8 cellular contexts compared by ENCODE assay signal in genomic region chr2:105329197-105329554, GRCh38. TPM values are rescaled to one million over a fixed set of nuclear protein-coding genes. Genes with fewer than 3 reads are reported as not detected.
A peak's percentile ranks its signal among the peaks of the same experiment; 100 is the strongest.
DNase-seq lines count a peak whose midpoint lies in the region; ATAC-seq and TF ChIP-seq lines count a peak whose summit lies in the region.

No MANE protein-coding gene starts in this region.

- H4K20me1 ChIP-seq in BLaER1 (peaks cover 40% of the 10 kb centered on the region), GM23248 (ENCODE audit: insufficient read depth) (no peaks in the 10 kb centered on the region), SU-DHL-6 (ENCODE audit: low read depth, low read length) (no peaks in the 10 kb centered on the region)

- TF ChIP-seq CTCF in SU-DHL-6 (IDR thresholded peaks at IDR 0.05; ENCODE audit: insufficient read depth, low read length, poor library complexity, severe bottlenecking) (no peak), endodermal cell (conservative IDR thresholded peaks at IDR 0.05) (no peak)

- H2AFZ ChIP-seq in GM23248 (peak overlapping the region; percentile 90), SU-DHL-6 (ENCODE audit: low read depth, low read length, severe bottlenecking) (peak overlapping the region; percentile 32)

- peak; percentile 23 for DNase-seq in GM23248
- peak; percentile 59 for DNase-seq in endodermal cell
- peak in 2 of 10 donors; percentile 18 to 32 for DNase-seq in naive thymus-derived CD8-positive, alpha-beta T cell
- no peak for DNase-seq in iPS-NIHi11 (ENCODE audit: low spot score)
- no peak for DNase-seq in MV-4-11 (lab: John Stamatoyannopoulos, UW)

- H3K9me2 ChIP-seq in GM23248 (ENCODE audit: insufficient read depth) (no peaks in the 10 kb centered on the region), SU-DHL-6 (replicated peaks; ENCODE audit: insufficient read depth, low read length) (no peaks in the 10 kb centered on the region)

- WGBS in GM23248 (ENCODE audit: low coverage in 1 of 2, low lambda C conversion rate in 2 of 2, missing lambda C conversion rate in 2 of 2), 2 experiments, result 1 to 2% methylated on average over 10 to 17 of the region's 17 CpGs
- WGBS in endodermal cell (ENCODE audit: insufficient coverage in 1 of 2, insufficient read length in 1 of 2), 2 experiments, result 1 to 20% methylated on average over 1 to 14 of the region's 17 CpGs

- H3K4me3 ChIP-seq in BLaER1 (peak overlapping the region; percentile 76), GM23248 (peak overlapping the region; percentile 80), SU-DHL-6 (ENCODE audit: insufficient read depth, low read length, poor library complexity, severe bottlenecking) (peak overlapping the region; percentile 73), endodermal cell (ENCODE audit: low read length) (peak overlapping the region; percentile 90)

- H3K27me3 Mint-ChIP-seq in endodermal cell (ENCODE audit: insufficient read depth), result no peaks in the 10 kb centered on the region
- no peaks in the 10 kb centered on the region for H3K27me3 Mint-ChIP-seq in naive thymus-derived CD8-positive, alpha-beta T cell

- H3K27ac Mint-ChIP-seq in endodermal cell, result peak overlapping the region; percentile 78
- H3K27ac Mint-ChIP-seq in naive thymus-derived CD8-positive, alpha-beta T cell, result peak overlapping the region; percentile 90 to 99 (median 96)

- peak; percentile 33 to 38 for ATAC-seq in naive thymus-derived CD8-positive, alpha-beta T cell
- no peak for ATAC-seq in GM21367 (IDR thresholded peaks at IDR 0.05; ENCODE audit: unreplicated experiment)

- H3K4me1 Mint-ChIP-seq in endodermal cell, result peaks cover 22% of the 10 kb centered on the region
- H3K4me1 Mint-ChIP-seq in naive thymus-derived CD8-positive, alpha-beta T cell, result peaks cover 26 to 56% (median 52%) of the 10 kb centered on the region in 4 donors

- peak overlapping the region; percentile 77 for H3K4me3 Mint-ChIP-seq in endodermal cell
- peak overlapping the region; percentile 81 to 97 (median 92) for H3K4me3 Mint-ChIP-seq in naive thymus-derived CD8-positive, alpha-beta T cell

- POLR2A ChIA-PET in naive thymus-derived CD8-positive, alpha-beta T cell (lab: Charles Lee), result interaction anchor here (0.6 to 2.9 kb wide), 2 partner anchors 9 to 237 kb away, joined by 5 to 22 read pairs; partner anchors contain the start of gene C2orf49

- H3K27ac ChIP-seq in BLaER1 (peak overlapping the region; percentile 98), GM23248 (no peak overlapping the region), SU-DHL-6 (ENCODE audit: low read depth, low read length) (peak overlapping the region; percentile 32), endodermal cell (ENCODE audit: low read depth, low read length) (no peak overlapping the region)

- no peaks in the 10 kb centered on the region for H3K36me3 Mint-ChIP-seq in endodermal cell (ENCODE audit: low read depth)
- H3K36me3 Mint-ChIP-seq in naive thymus-derived CD8-positive, alpha-beta T cell, result peaks cover 0 to 3% (median 0%) of the 10 kb centered on the region in 3 donors

- H3F3A ChIP-seq in GM23248 (ENCODE audit: insufficient read depth) (0 out of 2 replicates have a peak, but pooled peaks cover 16% of the 10 kb centered on the region), SU-DHL-6 (ENCODE audit: insufficient read depth) (peaks cover 14% of the 10 kb centered on the region)

- H3K4me1 ChIP-seq in BLaER1 (peaks cover 45% of the 10 kb centered on the region), GM23248 (ENCODE audit: insufficient read depth) (peaks cover 33% of the 10 kb centered on the region), endodermal cell (ENCODE audit: control insufficient read depth, insufficient read depth, low read length) (peaks cover 5% of the 10 kb centered on the region)

- H3K36me3 ChIP-seq in BLaER1 (peaks cover 23% of the 10 kb centered on the region), GM23248 (ENCODE audit: low read depth) (no peaks in the 10 kb centered on the region), SU-DHL-6 (ENCODE audit: low read length) (no peaks in the 10 kb centered on the region), endodermal cell (ENCODE audit: control insufficient read depth, insufficient read depth, low read length) (no peaks in the 10 kb centered on the region)

- H3K9me3 ChIP-seq in BLaER1 (no peaks in the 10 kb centered on the region), GM23248 (ENCODE audit: low read depth) (no peaks in the 10 kb centered on the region), SU-DHL-6 (ENCODE audit: insufficient read depth, low read length) (no peaks in the 10 kb centered on the region), endodermal cell (ENCODE audit: control insufficient read depth, low read length) (no peaks in the 10 kb centered on the region)

- H3K9ac ChIP-seq in BLaER1 (peak overlapping the region; percentile 93), GM23248 (peak overlapping the region; percentile 79), SU-DHL-6 (ENCODE audit: low read length) (peak overlapping the region; percentile 77), endodermal cell (ENCODE audit: extremely low read depth, low read length, poor library complexity, severe bottlenecking) (peak overlapping the region; percentile 48)

- H3K4me2 ChIP-seq in BLaER1 (peak overlapping the region; percentile 96), GM23248 (ENCODE audit: unreplicated experiment) (peak overlapping the region; percentile 87), SU-DHL-6 (ENCODE audit: low read depth, low read length, poor library complexity, severe bottlenecking) (peak overlapping the region; percentile 85)

- peaks cover 48% of the 10 kb centered on the region for H3K79me2 ChIP-seq in GM23248 (ENCODE audit: insufficient read depth)
- H3K79me2 ChIP-seq in SU-DHL-6 (ENCODE audit: insufficient read depth, low read length), result peaks cover 51% of the 10 kb centered on the region

- in situ Hi-C loops in GM23248 (cut with MboI), result no loop called here

- no peaks in the 10 kb centered on the region for H3K27me3 ChIP-seq in BLaER1
- H3K27me3 ChIP-seq in GM23248 (replicated peaks; ENCODE audit: insufficient read depth), result no peaks in the 10 kb centered on the region
- no peaks in the 10 kb centered on the region for H3K27me3 ChIP-seq in SU-DHL-6 (ENCODE audit: low read length)
- H3K27me3 ChIP-seq in endodermal cell (ENCODE audit: control insufficient read depth, insufficient read depth, low read length, poor library complexity, severe bottlenecking), result no peaks in the 10 kb centered on the region

- H3K9me3 Mint-ChIP-seq in endodermal cell, result no peaks in the 10 kb centered on the region
- no peaks in the 10 kb centered on the region for H3K9me3 Mint-ChIP-seq in naive thymus-derived CD8-positive, alpha-beta T cell

RNA-seq across cellular contexts. Expression of gene TGFBRAP1, which starts 0.4 kb away (rescaled TPM):
- total RNA-seq in GM23248 (2014; rRNA removed; shearing (Covaris generic)), result 9.0 and 11.3 TPM in 2 replicates
- 8.3 and 8.5 TPM in 2 replicates for polyA plus RNA-seq in GM23248 (2016; fragmentation: Nextera tagmentation; extraction: Ambion mirVana)
- 10 to 100 TPM; 15.5 to 17.4 TPM for total RNA-seq in endodermal cell
- 14.6 TPM for polyA plus RNA-seq in endodermal cell (2013, experiment 1 of 2)
- 12.4 TPM for polyA plus RNA-seq in endodermal cell (2013, experiment 2 of 2)
- total RNA-seq in naive thymus-derived CD8-positive, alpha-beta T cell, result 10 to 100 TPM; 22.8 to 23.1 TPM
- 10 to 100 TPM; 19.4 to 26.9 (median 19.7) TPM for polyA plus RNA-seq in naive thymus-derived CD8-positive, alpha-beta T cell

RNA-seq across cellular contexts. Expression of gene C2orf49, which starts 8.2 kb away (rescaled TPM):
- total RNA-seq in GM23248 (2014; rRNA removed; shearing (Covaris generic)), result 9.0 and 17.6 TPM in 2 replicates
- 11.4 and 13.6 TPM in 2 replicates for polyA plus RNA-seq in GM23248 (2016; fragmentation: Nextera tagmentation; extraction: Ambion mirVana)
- total RNA-seq in endodermal cell, result 10 to 100 TPM; 18.1 to 22.2 TPM
- polyA plus RNA-seq in endodermal cell (2013, experiment 1 of 2), result 20.8 TPM
- 22.3 TPM for polyA plus RNA-seq in endodermal cell (2013, experiment 2 of 2)
- total RNA-seq in naive thymus-derived CD8-positive, alpha-beta T cell, result 10 to 100 TPM; 21.9 to 27.3 TPM
- 10 to 100 TPM in 1 of 3 donors, 1 to 10 TPM in 2; 8.6 to 10.1 (median 9.9) TPM for polyA plus RNA-seq in naive thymus-derived CD8-positive, alpha-beta T cell

Comparison
In these comparisons a context has a peak if more than half of its experiments do, and no peak if none do; other contexts are left out.
1. H3K27ac ChIP-seq: peak in BLaER1 (single experiment) and SU-DHL-6 (single experiment); none in GM23248 (single experiment) and endodermal cell (single experiment).
2. DNase-seq: peak in GM23248 (single experiment) and endodermal cell (single experiment); none in iPS-NIHi11 (single experiment) and MV-4-11 (single experiment).
3. Peak in every context shown above with its lines, with median percentiles within 50 percentile points of each other: H3K4me2 ChIP-seq, H3K4me3 ChIP-seq and H3K9ac ChIP-seq.